22 cellular contexts compared by ENCODE assay signal in genomic region chr10:22445460-22445859, GRCh38.
DNase-seq lines count a peak whose midpoint lies in the region; ATAC-seq and TF ChIP-seq lines count a peak whose summit lies in the region.
"Had no signal": no experiment of that assay in that cellular context is flagged by ENCODE, and none has a peak within 500 bp of the region (broad histone marks: within the 10 kb centered on the region; RNA-seq: fewer than 3 reads in every experiment).

No MANE protein-coding gene starts in this region.

- H3K4me3 ChIP-seq in Caco-2 (ENCODE audit: low read depth, low read length) (no peak overlapping the region), HEK293 (ENCODE audit: low read depth, low read length) (no peak overlapping the region), osteoblast (ENCODE audit: insufficient read depth, low read length) (no peak overlapping the region)
- H3K4me3 ChIP-seq: A549; BLaER1 treated with 17β-estradiol and CSF1 and Interleukin-3, amounts not matched to agents 10 nM and 100 nM; GM12878; GM23338; HAP-1 had no signal

- no peaks in the 10 kb centered on the region for H4K20me1 ChIP-seq in osteoblast (ENCODE audit: insufficient read depth, low read length)
- H4K20me1 ChIP-seq: BLaER1 treated with 17β-estradiol and CSF1 and Interleukin-3, amounts not matched to agents 10 nM and 100 nM had no signal

- H3K4me1 Mint-ChIP-seq in Caco-2 (ENCODE audit: low read depth, unreplicated experiment) = peaks cover 55% of the 10 kb centered on the region
- no peaks in the 10 kb centered on the region for H3K4me1 Mint-ChIP-seq in activated T-helper 17 cell treated with anti-CD3 and anti-CD28 coated beads, Interleukin-2, amount 50 U/mL, for 72 hours
- H3K4me1 Mint-ChIP-seq: CD14-positive monocyte, GM23338 had no signal

- no peaks in the 10 kb centered on the region for H3K27me3 Mint-ChIP-seq in Caco-2 (ENCODE audit: insufficient read depth, unreplicated experiment)
- H3K27me3 Mint-ChIP-seq in activated T-helper 17 cell treated with anti-CD3 and anti-CD28 coated beads, Interleukin-2, amount 50 U/mL, for 72 hours = peaks cover 10% of the 10 kb centered on the region

- peak overlapping the region; percentile 51 for H3K27ac Mint-ChIP-seq in Caco-2 (ENCODE audit: unreplicated experiment)
- H3K27ac Mint-ChIP-seq in activated T-helper 17 cell treated with anti-CD3 and anti-CD28 coated beads, Interleukin-2, amount 50 U/mL, for 72 hours = no peak overlapping the region
- H3K27ac Mint-ChIP-seq: CD14-positive monocyte; CD4-positive, alpha-beta T cell; GM23338 had no signal

- H2AFZ ChIP-seq in osteoblast (ENCODE audit: low read length) = peak overlapping the region; percentile 56
- H2AFZ ChIP-seq: GM23338 had no signal

- H3K36me3 Mint-ChIP-seq in Caco-2 (ENCODE audit: insufficient read depth, unreplicated experiment) = no peaks in the 10 kb centered on the region
- H3K36me3 Mint-ChIP-seq in activated T-helper 17 cell treated with anti-CD3 and anti-CD28 coated beads, Interleukin-2, amount 50 U/mL, for 72 hours (ENCODE audit: low read depth) = no peaks in the 10 kb centered on the region
- H3K36me3 Mint-ChIP-seq: CD14-positive monocyte had no signal

- TF ChIP-seq CTCF in Caco-2 (IDR thresholded peaks at IDR 0.05; ENCODE audit: insufficient read depth in 1 of 2, low read depth in 1 of 2, low read length in 1 of 2, severe bottlenecking in 1 of 2, unreplicated experiment in 1 of 2) (no peak), HEK293 (tag by site-specific recombination; IDR thresholded peaks at IDR 0.05) (no peak), osteoblast (IDR thresholded peaks at IDR 0.05; ENCODE audit: extremely low read depth, low read depth, low read length) (no peak)

- DNase-seq in Caco-2 = no peak
- DNase-seq in left kidney (ENCODE audit: low read depth, low spot score) = peak; percentile 58
- DNase-seq in osteoblast (ENCODE audit: insufficient read length, low spot score, missing footprints) = no peak
- DNase-seq in NCI-H748 treated with DMSO at 0.1 percent for 48 hours (lab: John Stamatoyannopoulos, UW) = no peak
- no peak for DNase-seq in stimulated activated CD4-positive, alpha-beta T cell treated with anti-CD3 and anti-CD28 coated beads, Interleukin-12 subunit alpha, Interleukin-12 subunit beta, amount 100 ng/mL, for 4 hours
- DNase-seq: 8988T; ACHN; AML-193; BE2C; CD4-positive, alpha-beta T cell; DMS 273 treated with DMSO at 0.1 percent for 48 hours; DMS79; EL; GDM1 had no signal

- peaks cover 8% of the 10 kb centered on the region for H3K9me3 Mint-ChIP-seq in Caco-2 (ENCODE audit: unreplicated experiment)
- no peaks in the 10 kb centered on the region for H3K9me3 Mint-ChIP-seq in activated T-helper 17 cell treated with anti-CD3 and anti-CD28 coated beads, Interleukin-2, amount 50 U/mL, for 72 hours
- H3K9me3 Mint-ChIP-seq: CD4-positive, alpha-beta T cell; GM23338 had no signal

- intact Hi-C loops in Caco-2 (cut with micrococcal nuclease; ENCODE audit: unreplicated experiment) = loop anchor here (5.0 kb wide), 1 partner anchor 107 kb away; no protein-coding TSS in a partner anchor

- no peaks in the 10 kb centered on the region for H3K79me2 ChIP-seq in osteoblast (ENCODE audit: insufficient read depth, low read length)

- no peak overlapping the region for H3K27ac ChIP-seq in HEK293 (ENCODE audit: extremely low read depth, low read depth, low read length)
- no peak overlapping the region for H3K27ac ChIP-seq in osteoblast (ENCODE audit: low read depth, low read length)
- H3K27ac ChIP-seq: A549; BLaER1 treated with 17β-estradiol and CSF1 and Interleukin-3, amounts not matched to agents 10 nM and 100 nM had no signal

- no TSS peak for BruUV-seq in Caco-2 (replicated peaks; lab: Mats Ljungman, UMichigan)

- POLR2A ChIA-PET in Caco-2 (lab: Charles Lee) = interaction anchor here (0.7 kb wide), 1 partner anchor 129 kb away, joined by 4 read pairs; no protein-coding TSS in a partner anchor
- POLR2A ChIA-PET in HEK293 (lab: Yijun Ruan, JAX) = no interaction called here

- peaks cover 47% of the 10 kb centered on the region for H3K4me1 ChIP-seq in Caco-2
- H3K4me1 ChIP-seq in HEK293 (ENCODE audit: control insufficient read depth, insufficient read depth, low read length) = no peaks in the 10 kb centered on the region; the same call in 1 of the 2 replicates
- peaks cover 10% of the 10 kb centered on the region for H3K4me1 ChIP-seq in osteoblast (ENCODE audit: insufficient read depth, low read length)
- H3K4me1 ChIP-seq: BLaER1 treated with 17β-estradiol and CSF1 and Interleukin-3, amounts not matched to agents 10 nM and 100 nM; HAP-1 had no signal

- no peaks in the 10 kb centered on the region for H3K27me3 ChIP-seq in Caco-2 (replicated peaks; ENCODE audit: control insufficient read depth, insufficient read depth, low read length)
- H3K27me3 ChIP-seq in osteoblast (ENCODE audit: insufficient read depth, low read length) = peaks cover 5% of the 10 kb centered on the region
- H3K27me3 ChIP-seq: BE2C; BLaER1 treated with 17β-estradiol and CSF1 and Interleukin-3, amounts not matched to agents 10 nM and 100 nM had no signal

- H3K4me2 ChIP-seq in osteoblast (ENCODE audit: insufficient read depth, low read length) = no peak overlapping the region
- H3K4me2 ChIP-seq: A549; BLaER1 treated with 17β-estradiol and CSF1 and Interleukin-3, amounts not matched to agents 10 nM and 100 nM; GM23338 had no signal

- CTCF ChIA-PET in Caco-2 (lab: Charles Lee) (interaction anchor here (0.7 kb wide), 1 partner anchor 105 kb away, joined by 3 read pairs; no protein-coding TSS in a partner anchor), HEK293 (lab: Yijun Ruan, JAX) (interaction anchor here (0.7 to 0.9 kb wide), 2 partner anchors 138 to 623 kb away, joined by 3 to 4 read pairs; no protein-coding TSS in a partner anchor)

- no peak overlapping the region for H3K4me3 Mint-ChIP-seq in Caco-2 (ENCODE audit: unreplicated experiment)
- H3K4me3 Mint-ChIP-seq in activated T-helper 17 cell treated with anti-CD3 and anti-CD28 coated beads, Interleukin-2, amount 50 U/mL, for 72 hours = no peak overlapping the region
- H3K4me3 Mint-ChIP-seq: CD14-positive monocyte; CD4-positive, alpha-beta T cell; GM23338 had no signal

- H3K9me3 ChIP-seq in Caco-2 (no peaks in the 10 kb centered on the region), HEK293 (ENCODE audit: control insufficient read depth, insufficient read depth, low read depth, low read length) (no peaks in the 10 kb centered on the region), osteoblast (ENCODE audit: low read depth, low read length) (no peaks in the 10 kb centered on the region)
- H3K9me3 ChIP-seq: A549; BE2C; BLaER1 treated with 17β-estradiol and CSF1 and Interleukin-3, amounts not matched to agents 10 nM and 100 nM; HAP-1 had no signal

- H3K36me3 ChIP-seq in Caco-2 (ENCODE audit: control insufficient read depth, insufficient read depth, low read length) (no peaks in the 10 kb centered on the region), HEK293 (ENCODE audit: control insufficient read depth in 2 of 2, insufficient read depth in 1 of 2, low read length in 2 of 2) (no peaks in the 10 kb centered on the region), osteoblast (ENCODE audit: insufficient read depth, low read length) (no peaks in the 10 kb centered on the region)
- H3K36me3 ChIP-seq: BE2C; BLaER1 treated with 17β-estradiol and CSF1 and Interleukin-3, amounts not matched to agents 10 nM and 100 nM; HAP-1 had no signal

- ATAC-seq in activated T-helper 17 cell treated with anti-CD3 and anti-CD28 coated beads, Interleukin-2, amount 50 U/mL, for 72 hours (replicated peaks) = no peak
- ATAC-seq: A549, GM12878, GM23338 had no signal

TF ChIP-seq in HEK293, 187 proteins besides CTCF, POLR2A, EP300 and RAD21:
- TF ChIP-seq ZNF600 (tag by site-specific recombination; IDR thresholded peaks at IDR 0.05) (peak; percentile 91), TRIM28 (IDR thresholded peaks at IDR 0.05; ENCODE audit: borderline replicate concordance, low read length) (no peak)
